Comparison of ENCODE assay signal across 9 cellular contexts in the genomic region with DNA sequence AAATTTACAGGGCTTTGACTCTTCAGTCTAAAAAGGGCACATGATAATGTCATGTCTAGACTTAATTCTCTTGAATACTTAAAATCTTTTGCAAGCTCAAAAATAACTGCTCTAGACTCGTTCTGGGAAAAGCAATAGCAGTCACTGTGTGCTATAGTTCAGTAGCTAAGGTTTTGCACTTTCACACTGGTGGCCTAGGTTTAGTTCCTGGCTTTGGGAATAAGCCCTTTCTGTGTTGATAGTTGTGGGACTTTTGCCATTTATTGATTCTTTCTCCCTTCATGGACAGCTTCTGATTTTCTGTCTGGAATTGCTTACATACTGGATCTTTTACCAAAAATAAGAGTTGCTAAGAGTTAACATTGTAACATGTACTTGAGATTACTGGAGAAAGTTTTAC.
"Had no signal": no experiment of that assay in that cellular context is flagged by ENCODE, and none has a peak within 500 bp of the region (broad histone marks: within the 10 kb centered on the region; RNA-seq: fewer than 3 reads in every experiment).

No MANE protein-coding gene starts in this region.

- DNase-seq: GM23248, GOT3, H7, HFFc6, IMR-90 had no signal

- H3K27ac ChIP-seq: GM23248, HL-60 had no signal

- H3K9ac ChIP-seq: GM23248 had no signal

- ATAC-seq: HCT116, K562 had no signal

- FAIRE-seq: K562 had no signal

- H2AFZ ChIP-seq: GM23248 had no signal

- H3K4me3 ChIP-seq: GM23248, HAP-1, K562 had no signal

- H3K4me1 ChIP-seq: HAP-1 had no signal

- H3K36me3 ChIP-seq: HAP-1 had no signal
